ENCODE assay signal across 8 cellular contexts in genomic region chr1:145286924-145287555, GRCh38. TPM values are rescaled to one million over a fixed set of nuclear protein-coding genes. Genes with fewer than 3 reads are reported as not detected.
DNase-seq lines count a peak whose midpoint lies in the region; ATAC-seq and TF ChIP-seq lines count a peak whose summit lies in the region.
"Not testable (repeated sequence)": the region's sequence is repeated elsewhere in the genome, so short reads cannot be mapped to it uniquely, and the experiment has no call there.

No MANE protein-coding gene starts in this region.

- H3K9ac ChIP-seq in mesendoderm (ENCODE audit: low read length) = not testable (repeated sequence)

- POLR2A ChIA-PET in MCF 10A (lab: Yijun Ruan, JAX) = not testable (repeated sequence)

- not testable (repeated sequence) for H3K9me3 Mint-ChIP-seq in MCF 10A (ENCODE audit: unreplicated experiment)

- CTCF ChIA-PET in MCF 10A (lab: Yijun Ruan, JAX) = not testable (repeated sequence)

- H3K4me1 ChIP-seq in Peyer's patch; gastroesophageal sphincter; mesendoderm (ENCODE audit: control insufficient read depth, low read depth, low read length); sigmoid colon: not testable (repeated sequence)

- H3K36me3 Mint-ChIP-seq in MCF 10A (ENCODE audit: insufficient read depth, unreplicated experiment) = peaks cover 13% of the 10 kb centered on the region

- not testable (repeated sequence) for H2BK15ac ChIP-seq in mesendoderm (replicated peaks; ENCODE audit: low read depth)

- H2BK5ac ChIP-seq in mesendoderm (ENCODE audit: low read length) = not testable (repeated sequence)

- not testable (repeated sequence) for TF ChIP-seq EP300 in gastroesophageal sphincter (IDR thresholded peaks at IDR 0.05); sigmoid colon (IDR thresholded peaks at IDR 0.05)

- H2AK5ac ChIP-seq in mesendoderm (ENCODE audit: low read length) = not testable (repeated sequence)

- not testable (repeated sequence) for BruUV-seq in MCF 10A (replicated peaks; lab: Mats Ljungman, UMichigan)

- intact Hi-C loops in MCF 10A (cut with micrococcal nuclease); sigmoid colon (cut with DNase I): not testable (repeated sequence)

- no CpG with 5 or more reads among the region's 41 CpGs for WGBS in gastroesophageal sphincter (ENCODE audit: low coverage in 1 of 2), 2 donors
- no CpG with 5 or more reads among the region's 41 CpGs for WGBS in mesendoderm (ENCODE audit: extremely low coverage, insufficient coverage, low lambda C conversion rate)
- 1% methylated on average over 31 of the region's 41 CpGs for WGBS in sigmoid colon, 2 donors

- not testable (repeated sequence) for H3K4me2 ChIP-seq in mesendoderm (ENCODE audit: low read length)

- H3K56ac ChIP-seq in mesendoderm (ENCODE audit: low read length) = not testable (repeated sequence)

- not testable (repeated sequence) for H4K8ac ChIP-seq in mesendoderm (ENCODE audit: low read depth, low read length)

- H3K27ac ChIP-seq in Peyer's patch (peak overlapping the region in 2 of 4 donors; percentile 17 to 72), gastroesophageal sphincter (peak overlapping the region in 3 of 4 donors; percentile 62 to 81 (median 69)), sigmoid colon (peak overlapping the region; percentile 44 to 74 (median 54))
- not testable (repeated sequence) for H3K27ac ChIP-seq in mesendoderm (ENCODE audit: low read depth, low read length)

- TF ChIP-seq CTCF in GM06990 (IDR thresholded peaks at IDR 0.05; ENCODE audit: insufficient read depth, low read length, poor library complexity, severe bottlenecking); Peyer's patch (IDR thresholded peaks at IDR 0.05); sigmoid colon (IDR thresholded peaks at IDR 0.05): not testable (repeated sequence)
- TF ChIP-seq CTCF in MCF 10A (IDR thresholded peaks at IDR 0.05; ENCODE audit: unreplicated experiment) (peak; percentile 5), gastroesophageal sphincter (IDR thresholded peaks at IDR 0.05) (peak in 1 of 4 experiments; percentile 47)

- peak overlapping the region; percentile 73 for H3K27ac Mint-ChIP-seq in MCF 10A (ENCODE audit: low read depth, unreplicated experiment)

- H3K4me3 Mint-ChIP-seq in MCF 10A (ENCODE audit: unreplicated experiment) = peak overlapping the region; percentile 76

- H3K4ac ChIP-seq in mesendoderm (ENCODE audit: low read depth, low read length) = not testable (repeated sequence)

- DNase-seq in GM06990 (ENCODE audit: extremely low read depth, insufficient read length) (peak; percentile 0), Peyer's patch (peak; percentile 0 to 48 (median 18)), mesendoderm (peak; percentile 50), sigmoid colon (peak; percentile 66), ureter (ENCODE audit: low spot score) (peak; percentile 42)
- DNase-seq in activated CD8-positive, alpha-beta memory T cell treated with anti-CD3 and anti-CD28 coated beads, Interleukin-2, amount 50 U/mL, for 4 hours = peak; percentile 40
- DNase-seq in MCF 10A (ENCODE audit: unreplicated experiment) = not testable (repeated sequence)

- H3K27me3 Mint-ChIP-seq in MCF 10A (ENCODE audit: insufficient read depth, unreplicated experiment) = not testable (repeated sequence)

- H4K5ac ChIP-seq in mesendoderm (ENCODE audit: low read length) = not testable (repeated sequence)

- H3K18ac ChIP-seq in mesendoderm (ENCODE audit: low read length) = not testable (repeated sequence)

- not testable (repeated sequence) for H3K79me2 ChIP-seq in mesendoderm (ENCODE audit: control insufficient read depth, insufficient read depth, low read length)

- not testable (repeated sequence) for H3K27me3 ChIP-seq in GM06990 (replicated peaks; ENCODE audit: control insufficient read depth, insufficient read depth, low read length); Peyer's patch; gastroesophageal sphincter; mesendoderm (ENCODE audit: insufficient read depth, low read length, poor library complexity); sigmoid colon

- not testable (repeated sequence) for H3K79me1 ChIP-seq in mesendoderm (ENCODE audit: low read length)

- not testable (repeated sequence) for H3K36me3 ChIP-seq in GM06990 (ENCODE audit: control insufficient read depth, insufficient read depth, low read length); Peyer's patch; gastroesophageal sphincter; mesendoderm (ENCODE audit: control insufficient read depth, insufficient read depth, low read length); sigmoid colon

- peak overlapping the region; percentile 57 for H3K4me3 ChIP-seq in GM06990 (replicated peaks; ENCODE audit: low read depth, low read length)
- peak overlapping the region; percentile 35 to 44 (median 43) for H3K4me3 ChIP-seq in Peyer's patch
- peak overlapping the region; percentile 40 to 47 for H3K4me3 ChIP-seq in gastroesophageal sphincter
- not testable (repeated sequence) for H3K4me3 ChIP-seq in mesendoderm (ENCODE audit: low read length)
- H3K4me3 ChIP-seq in sigmoid colon = peak overlapping the region; percentile 21 to 45 (median 38)

- H3K9me3 ChIP-seq in Peyer's patch, gastroesophageal sphincter, sigmoid colon: not testable (repeated sequence)

- H3K4me1 Mint-ChIP-seq in MCF 10A (ENCODE audit: insufficient read depth, unreplicated experiment) = not testable (repeated sequence)

- H2BK120ac ChIP-seq in mesendoderm (ENCODE audit: low read depth, low read length) = not testable (repeated sequence)

- not testable (repeated sequence) for H3K23ac ChIP-seq in mesendoderm (ENCODE audit: low read length)

- not testable (repeated sequence) for TF ChIP-seq POLR2A in Peyer's patch (IDR thresholded peaks at IDR 0.05); gastroesophageal sphincter (IDR thresholded peaks at IDR 0.05); sigmoid colon (IDR thresholded peaks at IDR 0.05)

- not testable (repeated sequence) for ATAC-seq in gastroesophageal sphincter

RNA-seq across cellular contexts. Expression of gene PPIAL4D, which starts 45.1 kb away (rescaled TPM):
- total RNA-seq in Peyer's patch (not detected), MCF 10A (2022) (not detected in 2 replicates), gastroesophageal sphincter (not detected), sigmoid colon (not detected), ureter (not detected)
- polyA plus RNA-seq in mesendoderm (2013, experiment 1 of 2) = not detected
- polyA plus RNA-seq in mesendoderm (2013, experiment 2 of 2) = not detected
- polyA plus RNA-seq in sigmoid colon = not detected
